ENCODE assay signal across 8 cellular contexts in the genomic region with DNA sequence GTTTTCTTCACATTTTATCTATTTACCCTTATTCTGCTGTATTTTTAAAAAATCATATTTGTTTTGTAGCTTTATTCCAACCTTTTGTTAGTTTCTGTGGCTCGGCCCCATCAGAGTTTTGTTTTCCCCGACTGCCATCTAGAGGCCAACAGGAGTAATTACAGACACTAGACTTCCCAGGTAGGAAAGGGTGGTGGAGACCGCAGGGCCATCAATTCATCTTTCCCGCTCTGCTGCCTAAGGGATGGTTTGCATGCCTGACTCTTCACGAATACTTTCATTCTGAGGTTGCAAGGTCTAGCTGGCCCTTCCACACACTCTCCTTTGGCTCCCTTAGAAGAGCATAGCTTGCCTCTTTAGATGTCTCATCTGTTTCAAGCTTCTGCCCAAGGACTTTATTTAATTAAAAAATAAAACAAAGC. TPM values are rescaled to one million over a fixed set of nuclear protein-coding genes. Genes with fewer than 3 reads are reported as not detected.
A peak's percentile ranks its signal among the peaks of the same experiment; 100 is the strongest.
DNase-seq lines count a peak whose midpoint lies in the region; ATAC-seq, FAIRE-seq and TF ChIP-seq lines count a peak whose summit lies in the region.

No MANE protein-coding gene starts in this region.

- peaks cover 16 to 27% of the 10 kb centered on the region in 2 donors for H3K4me1 Mint-ChIP-seq in stimulated activated naive B cell treated with anti-CD40 and anti-IgM and Interleukin-4, amounts not matched to agents 10 μg/mL and 1 μg/mL and 100 μg/mL, for 72 hours

- no peaks in the 10 kb centered on the region for H3K27me3 ChIP-seq in breast epithelium

- DNase-seq in NCI-H1436 (lab: John Stamatoyannopoulos, UW) (peak; percentile 6), NCI-H1436 treated with DMSO at 0.1 percent for 48 hours (lab: John Stamatoyannopoulos, UW) (no peak), Kasumi-1 (lab: John Stamatoyannopoulos, UW) (peak; percentile 79 to 84), T-helper 2 cell (peak in 3 of 5 experiments; percentile 10 to 51 (median 29)), breast epithelium (ENCODE audit: low spot score in 2 of 2) (no peak), kidney (no peak)
- peak; percentile 53 for DNase-seq in stimulated activated CD4-positive, alpha-beta T cell treated with anti-CD3 and anti-CD28 coated beads, Interleukin-4, amount 100 ng/mL, for 24 hours
- DNase-seq in stimulated activated naive B cell treated with anti-CD40 and anti-IgM and Interleukin-4, amounts not matched to agents 10 μg/mL and 1 μg/mL and 100 μg/mL, for 72 hours: no peak

- H3K27me3 Mint-ChIP-seq in stimulated activated naive B cell treated with anti-CD40 and anti-IgM and Interleukin-4, amounts not matched to agents 10 μg/mL and 1 μg/mL and 100 μg/mL, for 72 hours: peaks cover 13 to 14% of the 10 kb centered on the region in 2 donors

- H3K9ac ChIP-seq in kidney (ENCODE audit: low read length in 2 of 2): no peak overlapping the region

- H3K4me3 ChIP-seq in breast epithelium: no peak overlapping the region
- no peak overlapping the region for H3K4me3 ChIP-seq in kidney (ENCODE audit: low read length in 2 of 2)

- no peaks in the 10 kb centered on the region for H3K36me3 Mint-ChIP-seq in stimulated activated naive B cell treated with anti-CD40 and anti-IgM and Interleukin-4, amounts not matched to agents 10 μg/mL and 1 μg/mL and 100 μg/mL, for 72 hours

- H3K27ac ChIP-seq in breast epithelium (no peak overlapping the region), kidney (ENCODE audit: low read depth in 2 of 2, low read length in 2 of 2) (no peak overlapping the region)

- TF ChIP-seq CTCF in breast epithelium (IDR thresholded peaks at IDR 0.05) (peak; percentile 65 to 85 (median 82)), kidney (IDR thresholded peaks at IDR 0.05; ENCODE audit: borderline replicate concordance, extremely low read depth, insufficient read depth) (peak; percentile 74)

- H3K9me3 ChIP-seq in breast epithelium: no peaks in the 10 kb centered on the region
- no peaks in the 10 kb centered on the region for H3K9me3 ChIP-seq in kidney (ENCODE audit: control insufficient read depth in 1 of 2, low read length in 2 of 2)

- no peaks in the 10 kb centered on the region for H3K9me3 Mint-ChIP-seq in stimulated activated naive B cell treated with anti-CD40 and anti-IgM and Interleukin-4, amounts not matched to agents 10 μg/mL and 1 μg/mL and 100 μg/mL, for 72 hours

- intact Hi-C loops in breast epithelium (cut with DNase I; ENCODE audit: low total_unique reads) (no loop called here), kidney (cut with DNase I) (loop anchor here (5.0 kb wide), 1 partner anchor 199 kb away; no protein-coding TSS in a partner anchor)

- peak; percentile 50 for FAIRE-seq in kidney (lab: Jason Lieb, UNC)

- H3K27ac Mint-ChIP-seq in stimulated activated naive B cell treated with anti-CD40 and anti-IgM and Interleukin-4, amounts not matched to agents 10 μg/mL and 1 μg/mL and 100 μg/mL, for 72 hours: no peak overlapping the region

- H3K4me3 Mint-ChIP-seq in stimulated activated naive B cell treated with anti-CD40 and anti-IgM and Interleukin-4, amounts not matched to agents 10 μg/mL and 1 μg/mL and 100 μg/mL, for 72 hours: no peak overlapping the region

- ATAC-seq in stimulated activated naive B cell treated with anti-CD40 and anti-IgM and Interleukin-4, amounts not matched to agents 10 μg/mL and 1 μg/mL and 100 μg/mL, for 72 hours (replicated peaks): no peak

- H3K36me3 ChIP-seq in breast epithelium (no peaks in the 10 kb centered on the region), kidney (ENCODE audit: control insufficient read depth in 1 of 2, insufficient read depth in 2 of 2, low read length in 2 of 2) (no peaks in the 10 kb centered on the region)

- TF ChIP-seq POLR2A in breast epithelium (IDR thresholded peaks at IDR 0.05): no peak

- H3K4me1 ChIP-seq in breast epithelium (peaks cover 0 to 4% of the 10 kb centered on the region in 2 donors), kidney (ENCODE audit: control insufficient read depth in 1 of 2, insufficient read depth in 1 of 2, low read depth in 1 of 2, low read length in 2 of 2) (no peaks in the 10 kb centered on the region)

RNA-seq across cellular contexts. Expression of a gene that starts 38.3 kb away (rescaled TPM):
- total RNA-seq in breast epithelium (not detected), kidney (not detected)
- not detected for polyA plus RNA-seq in kidney (ENCODE audit: insufficient read depth, low read depth, low replicate concordance)

Comparison
In these comparisons a context has a peak if more than half of its experiments do, and no peak if none do; other contexts are left out.
1. DNase-seq: peak in NCI-H1436 (single experiment), Kasumi-1 (2 of 2), T-helper 2 cell (3 of 5) and stimulated activated CD4-positive, alpha-beta T cell treated with anti-CD3 and anti-CD28 coated beads, Interleukin-4, amount 100 ng/mL, for 24 hours (single experiment); none in NCI-H1436 treated with DMSO at 0.1 percent for 48 hours (single experiment), breast epithelium (0 of 2), kidney (single experiment) and stimulated activated naive B cell treated with anti-CD40 and anti-IgM and Interleukin-4, amounts not matched to agents 10 μg/mL and 1 μg/mL and 100 μg/mL, for 72 hours (single experiment).